In genomic region chr3:134249935-134250716, GRCh38 we compare ENCODE assay signal across 8 cellular contexts. TPM values are rescaled to one million over a fixed set of nuclear protein-coding genes. Genes with fewer than 3 reads are reported as not detected.
A peak's percentile ranks its signal among the peaks of the same experiment; 100 is the strongest.
DNase-seq lines count a peak whose midpoint lies in the region; ATAC-seq, FAIRE-seq and TF ChIP-seq lines count a peak whose summit lies in the region.

No MANE protein-coding gene starts in this region.

- no peak for TF ChIP-seq EP300 in gastroesophageal sphincter (IDR thresholded peaks at IDR 0.05)

- intact Hi-C loops in tibial artery (cut with DNase I; ENCODE audit: low total_unique reads), result no loop called here

- peak overlapping the region; percentile 84 to 97 (median 95) for H3K27ac ChIP-seq in gastroesophageal sphincter
- H3K27ac ChIP-seq in neutrophil, result peak overlapping the region; percentile 79
- H3K27ac ChIP-seq in tibial artery, result peak overlapping the region; percentile 91 to 94

- 0% methylated on average over 3 to 23 of the region's 85 CpGs for WGBS in gastroesophageal sphincter (ENCODE audit: low coverage in 1 of 2), 2 donors

- H3K4me1 ChIP-seq in gastroesophageal sphincter (peaks cover 0 to 64% (median 0%) of the 10 kb centered on the region in 3 donors), neutrophil (ENCODE audit: control insufficient read depth in 1 of 2, insufficient read depth in 1 of 2, low read depth in 1 of 2, low read length in 1 of 2) (peaks cover 10 to 11% of the 10 kb centered on the region in 2 experiments), tibial artery (peaks cover 0 to 57% (median 36%) of the 10 kb centered on the region in 4 donors)

- H3K9me3 ChIP-seq in gastroesophageal sphincter, result no peaks in the 10 kb centered on the region
- no peaks in the 10 kb centered on the region for H3K9me3 ChIP-seq in neutrophil
- H3K9me3 ChIP-seq in tibial artery, result no peaks in the 10 kb centered on the region

- peak overlapping the region; percentile 74 for H3K4me3 ChIP-seq in AG10803 (ENCODE audit: low read length)
- peak overlapping the region; percentile 85 to 100 for H3K4me3 ChIP-seq in gastroesophageal sphincter
- H3K4me3 ChIP-seq in neutrophil (ENCODE audit: low read depth in 1 of 2, low read length in 1 of 2), result peak overlapping the region; percentile 66 to 72
- H3K4me3 ChIP-seq in tibial artery, result peak overlapping the region; percentile 68 to 89

- FAIRE-seq in RCC 7860 (lab: Jason Lieb, UNC), result no peak

- H3K36me3 ChIP-seq in gastroesophageal sphincter (no peaks in the 10 kb centered on the region), neutrophil (no peaks in the 10 kb centered on the region), tibial artery (no peaks in the 10 kb centered on the region)

- ATAC-seq in GM18907 (IDR thresholded peaks at IDR 0.05; ENCODE audit: unreplicated experiment) (peak; percentile 60), HG03103 (IDR thresholded peaks at IDR 0.05; ENCODE audit: low read depth, unreplicated experiment) (peak; percentile 35), gastroesophageal sphincter (peak; percentile 69)

- H3K27me3 ChIP-seq in gastroesophageal sphincter (no peaks in the 10 kb centered on the region), neutrophil (no peaks in the 10 kb centered on the region), tibial artery (no peaks in the 10 kb centered on the region)

- TF ChIP-seq CTCF in AG10803 (conservative IDR thresholded peaks at IDR 0.05; ENCODE audit: low read length) (no peak), gastroesophageal sphincter (IDR thresholded peaks at IDR 0.05) (no peak), neutrophil (IDR thresholded peaks at IDR 0.05) (no peak), tibial artery (IDR thresholded peaks at IDR 0.05) (no peak)

- DNase-seq in AG10803 (ENCODE audit: low read depth) (peak; percentile 40), RCC 7860 (ENCODE audit: low spot score) (peak; percentile 32), activated gamma-delta T cell treated with Interleukin-2 at 50 U/mL for 16 hours (peak; percentile 34), tibial artery (peak; percentile 48 to 81)

- no peak for TF ChIP-seq POLR2A in gastroesophageal sphincter (IDR thresholded peaks at IDR 0.05)

RNA-seq across cellular contexts. Expression of gene RYK, which starts 0.5 kb away (rescaled TPM):
- total RNA-seq in gastroesophageal sphincter, result 100 to 1,000 TPM in 3 of 4 donors, 10 to 100 TPM in 1; 92.7 to 133 (median 115) TPM

Comparison
In these comparisons a context has a peak if more than half of its experiments do, and no peak if none do; other contexts are left out.
1. Peak in every context shown above with its lines: DNase-seq, ATAC-seq, H3K4me3 ChIP-seq and H3K27ac ChIP-seq.